Comparison of ENCODE assay signal across 13 cellular contexts in genomic region chr5:151179489-151179840, GRCh38.
"Had no signal": no experiment of that assay in that cellular context is flagged by ENCODE, and none has a peak within 500 bp of the region (broad histone marks: within the 10 kb centered on the region; RNA-seq: fewer than 3 reads in every experiment).

No MANE protein-coding gene starts in this region.

- H3K27me3 Mint-ChIP-seq: activated CD4-positive, alpha-beta memory T cell treated with anti-CD3 and anti-CD28 coated beads for 36 hours had no signal

- DNase-seq: activated CD4-positive, alpha-beta memory T cell treated with anti-CD3 and anti-CD28 coated beads for 36 hours; activated CD8-positive, alpha-beta memory T cell treated with anti-CD3 and anti-CD28 coated beads, Interleukin-2, amount 50 U/mL, for 4 hours; activated naive CD4-positive, alpha-beta T cell treated with anti-CD3 and anti-CD28 coated beads for 36 hours; effector memory CD4-positive, alpha-beta T cell; foreskin melanocyte; immature natural killer cell; spleen; T-helper 1 cell; T1000 had no signal

- H3K36me3 Mint-ChIP-seq: neural progenitor cell had no signal

- H3K27ac ChIP-seq: neural progenitor cell, vagina had no signal

- H3K4me3 ChIP-seq: neural progenitor cell, spleen, vagina had no signal

- H3K4me3 Mint-ChIP-seq: activated CD4-positive, alpha-beta memory T cell treated with anti-CD3 and anti-CD28 coated beads for 36 hours; activated naive CD4-positive, alpha-beta T cell treated with anti-CD3 and anti-CD28 coated beads for 36 hours; activated T-helper 1 cell treated with anti-CD3 and anti-CD28 coated beads, Interleukin-12 subunit alpha, Interleukin-12 subunit beta, Interleukin-2, Interleukin-4 antibody, amounts not matched to agents 30 ng/mL and 10 ng/mL and 1 ng/mL, durations not matched to agents 14 hours and 24 hours and 36 hours; immature natural killer cell; neural progenitor cell had no signal

- H3K4me1 ChIP-seq: neural progenitor cell, vagina had no signal

- H3K9me3 Mint-ChIP-seq: activated CD4-positive, alpha-beta memory T cell treated with anti-CD3 and anti-CD28 coated beads for 36 hours; activated naive CD4-positive, alpha-beta T cell treated with anti-CD3 and anti-CD28 coated beads for 36 hours; activated T-helper 1 cell treated with anti-CD3 and anti-CD28 coated beads, Interleukin-12 subunit alpha, Interleukin-12 subunit beta, Interleukin-2, Interleukin-4 antibody, amounts not matched to agents 30 ng/mL and 10 ng/mL and 1 ng/mL, durations not matched to agents 14 hours and 24 hours and 36 hours; immature natural killer cell; neural progenitor cell had no signal

- H3K36me3 ChIP-seq: neural progenitor cell had no signal

- H2AFZ ChIP-seq: neural progenitor cell had no signal

- H3K4me2 ChIP-seq: neural progenitor cell had no signal

- ATAC-seq: sciatic nerve had no signal

- H3K4me1 Mint-ChIP-seq: neural progenitor cell had no signal

- H3K27ac Mint-ChIP-seq: activated naive CD4-positive, alpha-beta T cell treated with anti-CD3 and anti-CD28 coated beads for 36 hours; activated T-helper 1 cell treated with anti-CD3 and anti-CD28 coated beads, Interleukin-12 subunit alpha, Interleukin-12 subunit beta, Interleukin-2, Interleukin-4 antibody, amounts not matched to agents 30 ng/mL and 10 ng/mL and 1 ng/mL, durations not matched to agents 14 hours and 24 hours and 36 hours; neural progenitor cell had no signal

- H3K27me3 ChIP-seq: neural progenitor cell, spleen, vagina had no signal

- H3K9me3 ChIP-seq: spleen, vagina had no signal
